Comparison of ENCODE assay signal across 1 cellular context in the genomic region with DNA sequence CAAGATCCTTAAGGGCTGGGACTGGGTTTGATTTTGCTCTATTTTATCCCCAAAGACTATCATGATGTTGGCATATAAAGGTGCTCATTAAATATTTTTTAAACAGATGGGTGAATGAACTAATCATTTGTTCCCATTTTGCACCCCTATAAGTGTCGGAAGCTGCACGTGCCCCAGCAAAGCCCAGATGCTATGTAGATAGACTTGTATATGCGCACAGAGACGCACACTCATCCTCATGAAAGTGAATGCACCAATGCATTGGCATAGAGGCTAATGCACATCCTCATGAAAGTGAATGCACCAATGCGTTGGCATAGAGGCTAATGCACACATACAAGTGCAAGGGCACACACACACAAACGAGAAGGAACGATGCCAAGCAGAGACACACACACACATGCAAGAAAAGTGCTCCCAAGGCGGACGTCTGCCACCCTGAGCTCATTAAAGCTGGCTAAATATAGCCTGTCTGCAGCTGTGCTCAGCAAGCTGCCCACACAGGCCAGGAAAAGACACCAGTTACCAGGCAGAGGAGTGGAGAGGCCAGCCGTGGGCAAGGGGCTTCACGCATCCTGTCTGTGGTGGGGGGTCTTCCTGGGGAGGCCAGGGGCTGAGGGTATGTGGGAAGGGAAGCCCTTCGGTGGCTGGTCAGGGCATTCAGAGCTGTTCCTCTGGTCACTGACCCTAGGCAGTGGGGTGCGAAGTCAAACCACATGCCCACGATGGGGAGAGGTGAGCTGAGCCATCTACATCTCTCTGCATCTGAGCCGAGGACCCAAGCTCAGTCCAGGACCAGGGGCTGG.
TF ChIP-seq lines count a peak whose summit lies in the region.

No MANE protein-coding gene starts in this region.

TF ChIP-seq in IMR-90, 13 proteins besides CTCF, POLR2A, EP300 and RAD21:
- no peak for TF ChIP-seq RCOR1 (IDR thresholded peaks at IDR 0.05; ENCODE audit: insufficient replicate concordance, low read length)
- no peak for TF ChIP-seq MAFK (IDR thresholded peaks at IDR 0.05; ENCODE audit: low read depth, low read length)
- TF ChIP-seq FOS (IDR thresholded peaks at IDR 0.05; ENCODE audit: low read depth, low read length), result no peak
- TF ChIP-seq MAZ (IDR thresholded peaks at IDR 0.05; ENCODE audit: borderline replicate concordance, low read depth, low read length), result no peak
- no peak for TF ChIP-seq RFX5 (IDR thresholded peaks at IDR 0.05; ENCODE audit: low read depth, low read length)
- no peak for TF ChIP-seq BHLHE40 (IDR thresholded peaks at IDR 0.05; ENCODE audit: low read depth, low read length)
- TF ChIP-seq CHD1 (IDR thresholded peaks at IDR 0.05; ENCODE audit: low read depth, low read length), result no peak
- no peak for TF ChIP-seq MXI1 (IDR thresholded peaks at IDR 0.05; ENCODE audit: borderline replicate concordance, low read depth, low read length)
- TF ChIP-seq, protein P1, sequence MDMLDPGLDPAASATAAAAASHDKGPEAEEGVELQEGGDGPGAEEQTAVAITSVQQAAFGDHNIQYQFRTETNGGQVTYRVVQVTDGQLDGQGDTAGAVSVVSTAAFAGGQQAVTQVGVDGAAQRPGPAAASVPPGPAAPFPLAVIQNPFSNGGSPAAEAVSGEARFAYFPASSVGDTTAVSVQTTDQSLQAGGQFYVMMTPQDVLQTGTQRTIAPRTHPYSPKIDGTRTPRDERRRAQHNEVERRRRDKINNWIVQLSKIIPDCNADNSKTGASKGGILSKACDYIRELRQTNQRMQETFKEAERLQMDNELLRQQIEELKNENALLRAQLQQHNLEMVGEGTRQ (IDR thresholded peaks at IDR 0.05; ENCODE audit: low read depth, low read length), result no peak
- TF ChIP-seq, protein P2, sequence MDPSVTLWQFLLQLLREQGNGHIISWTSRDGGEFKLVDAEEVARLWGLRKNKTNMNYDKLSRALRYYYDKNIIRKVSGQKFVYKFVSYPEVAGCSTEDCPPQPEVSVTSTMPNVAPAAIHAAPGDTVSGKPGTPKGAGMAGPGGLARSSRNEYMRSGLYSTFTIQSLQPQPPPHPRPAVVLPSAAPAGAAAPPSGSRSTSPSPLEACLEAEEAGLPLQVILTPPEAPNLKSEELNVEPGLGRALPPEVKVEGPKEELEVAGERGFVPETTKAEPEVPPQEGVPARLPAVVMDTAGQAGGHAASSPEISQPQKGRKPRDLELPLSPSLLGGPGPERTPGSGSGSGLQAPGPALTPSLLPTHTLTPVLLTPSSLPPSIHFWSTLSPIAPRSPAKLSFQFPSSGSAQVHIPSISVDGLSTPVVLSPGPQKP (IDR thresholded peaks at IDR 0.05; ENCODE audit: borderline replicate concordance, low read depth, low read length), result no peak
- TF ChIP-seq SMC3 (IDR thresholded peaks at IDR 0.05; ENCODE audit: low read depth, low read length), result no peak
- TF ChIP-seq NFE2L2 (IDR thresholded peaks at IDR 0.05; ENCODE audit: low read depth, low read length), result no peak
- no peak for TF ChIP-seq CEBPB (IDR thresholded peaks at IDR 0.05; ENCODE audit: low read depth, low read length)
